In genomic region chr12:111238075-111238734, GRCh38 we compare ENCODE assay signal across 24 cellular contexts.
"Had no signal": no experiment of that assay in that cellular context is flagged by ENCODE, and none has a peak within 500 bp of the region (broad histone marks: within the 10 kb centered on the region; RNA-seq: fewer than 3 reads in every experiment).

No MANE protein-coding gene starts in this region.

- ATAC-seq: foreskin keratinocyte; left cardiac atrium; natural killer cell treated with Interleukin-12 subunit alpha and Interleukin-12 subunit beta and Interleukin-15 and Interleukin-18, amount 100 ng/mL, for 72 hours; stimulated activated naive CD8-positive, alpha-beta T cell treated with anti-CD3 and anti-CD28 coated beads, Interleukin-15, Interleukin-2, amounts not matched to agents 100 U/mL and 50 U/mL, for 24 hours had no signal

- H3K36me3 Mint-ChIP-seq: natural killer cell treated with Interleukin-12 subunit alpha and Interleukin-12 subunit beta and Interleukin-15 and Interleukin-18, amount 100 ng/mL, for 72 hours; neural progenitor cell had no signal

- H3K27ac Mint-ChIP-seq: endodermal cell; natural killer cell treated with Interleukin-12 subunit alpha and Interleukin-12 subunit beta and Interleukin-15 and Interleukin-18, amount 100 ng/mL, for 72 hours; neural progenitor cell had no signal

- H3K36me3 ChIP-seq: left ventricle myocardium inferior, neural progenitor cell, ovary, right atrium auricular region, suprapubic skin, thyroid gland, upper lobe of left lung, uterus had no signal

- H3K4me2 ChIP-seq: neural progenitor cell had no signal

- H3K9me3 Mint-ChIP-seq: neural progenitor cell had no signal

- H3K4me1 ChIP-seq: foreskin keratinocyte, left ventricle myocardium inferior, neural progenitor cell, right atrium auricular region, suprapubic skin, thyroid gland, upper lobe of left lung, uterus had no signal

- DNase-seq: effector CD4-positive, alpha-beta T cell; endodermal cell; erythroblast; foreskin keratinocyte; kidney; left cardiac atrium; left ventricle myocardium inferior; mesenchymal stem cell; midbrain; nucleus accumbens; ovary; small intestine; stimulated activated CD4-positive, alpha-beta T cell treated with anti-CD3 and anti-CD28 coated beads, Interleukin-12 subunit alpha, Interleukin-12 subunit beta, amount 100 ng/mL, for 4 hours; stimulated activated CD4-positive, alpha-beta T cell treated with anti-CD3 and anti-CD28 coated beads, Interleukin-2, amount 100 ng/mL, for 48 hours; stimulated activated naive CD8-positive, alpha-beta T cell treated with anti-CD3 and anti-CD28 coated beads, Interleukin-15, Interleukin-2, amounts not matched to agents 100 U/mL and 50 U/mL, for 24 hours; thyroid gland; upper lobe of left lung; uterus had no signal

- FAIRE-seq: endothelial cell of umbilical vein, kidney, small intestine had no signal

- H3K27ac ChIP-seq: foreskin keratinocyte, left ventricle myocardium inferior, neural progenitor cell, ovary, right atrium auricular region, suprapubic skin, thyroid gland, upper lobe of left lung, uterus had no signal

- H3K4me3 ChIP-seq: left ventricle myocardium inferior, lung, neural progenitor cell, ovary, right atrium auricular region, suprapubic skin, thyroid gland, upper lobe of left lung, uterus had no signal

- H3K4me1 Mint-ChIP-seq: endodermal cell, neural progenitor cell had no signal

- H2AFZ ChIP-seq: neural progenitor cell had no signal

- H3K9me3 ChIP-seq: ovary, suprapubic skin, thyroid gland, upper lobe of left lung, uterus had no signal

- H3K27me3 ChIP-seq: neural progenitor cell, ovary, right atrium auricular region, thyroid gland, upper lobe of left lung, uterus had no signal

- H3K9ac ChIP-seq: neural progenitor cell had no signal

- H3K4me3 Mint-ChIP-seq: endodermal cell; natural killer cell treated with Interleukin-12 subunit alpha and Interleukin-12 subunit beta and Interleukin-15 and Interleukin-18, amount 100 ng/mL, for 72 hours; neural progenitor cell had no signal
